17 cellular contexts compared by ENCODE assay signal in the genomic region with DNA sequence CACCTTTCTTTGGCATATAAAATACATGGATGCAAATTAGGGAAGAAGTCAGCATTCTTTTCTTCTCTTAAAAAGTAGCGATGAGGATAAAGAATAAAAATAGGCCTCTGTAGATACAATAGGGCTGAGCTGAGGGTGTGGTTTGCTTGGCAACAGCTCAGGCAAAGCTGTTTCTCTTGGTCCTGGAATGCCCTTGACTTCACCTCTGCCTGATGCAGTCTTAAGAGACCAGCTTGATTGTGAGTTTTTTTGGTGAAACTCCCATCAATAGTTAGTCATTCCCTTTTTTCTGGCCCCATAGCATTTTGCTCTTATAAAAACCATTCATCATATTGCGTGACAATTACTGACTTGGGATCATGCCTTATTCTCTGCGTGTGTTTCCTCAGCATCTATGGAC. TPM values are rescaled to one million over a fixed set of nuclear protein-coding genes. Genes with fewer than 3 reads are reported as not detected.
DNase-seq lines count a peak whose midpoint lies in the region; ATAC-seq and TF ChIP-seq lines count a peak whose summit lies in the region.
"Had no signal": no experiment of that assay in that cellular context is flagged by ENCODE, and none has a peak within 500 bp of the region (broad histone marks: within the 10 kb centered on the region; RNA-seq: fewer than 3 reads in every experiment).

No MANE protein-coding gene starts in this region.

- no peaks in the 10 kb centered on the region for H3K36me3 ChIP-seq in ACC112 (ENCODE audit: insufficient read depth, low read length)
- H3K36me3 ChIP-seq in gastrocnemius medialis, result no peaks in the 10 kb centered on the region

- ATAC-seq in left cardiac atrium (peak; percentile 59 to 84), gastrocnemius medialis (peak; percentile 30 to 52), GM21367 (IDR thresholded peaks at IDR 0.05; ENCODE audit: unreplicated experiment) (no peak), omental fat pad (ENCODE audit: low FRiP score) (no peak), GM19023 (IDR thresholded peaks at IDR 0.05; ENCODE audit: unreplicated experiment) (no peak)
- ATAC-seq: activated CD4-positive, CD25-positive, alpha-beta regulatory T cell treated with anti-CD3 and anti-CD28 coated beads, Interleukin-2, amount 50 U/mL, for 24 hours had no signal

- no peaks in the 10 kb centered on the region for H3K9me3 ChIP-seq in gastrocnemius medialis

- peak overlapping the region; percentile 74 for H3K27ac ChIP-seq in ACC112 (ENCODE audit: low read depth, low read length)
- H3K27ac ChIP-seq in gastrocnemius medialis, result peak overlapping the region; percentile 83 to 97 (median 92)

- H3K4me3 ChIP-seq in ACC112 (ENCODE audit: low read depth, low read length) (no peak overlapping the region), cardiac fibroblast (replicated peaks in 1 of 2; ENCODE audit: low read depth in 2 of 2, low read length in 2 of 2) (no peak overlapping the region), gastrocnemius medialis (no peak overlapping the region)

- TF ChIP-seq POLR2A in gastrocnemius medialis (IDR thresholded peaks at IDR 0.05), result no peak

- H3K4me1 ChIP-seq in ACC112 (ENCODE audit: control insufficient read depth, insufficient read depth, low read length, unreplicated experiment), result peaks cover 10% of the 10 kb centered on the region
- peaks cover 23 to 41% of the 10 kb centered on the region in 2 donors for H3K4me1 ChIP-seq in gastrocnemius medialis

- peak; percentile 52 to 56 for DNase-seq in cardiac fibroblast (ENCODE audit: low read depth in 2 of 2)
- peak; percentile 49 for DNase-seq in left cardiac atrium
- peak; percentile 34 to 67 for DNase-seq in gastrocnemius medialis
- DNase-seq in NCI-H128 (lab: John Stamatoyannopoulos, UW; ENCODE audit: unreplicated experiment), result no peak
- no peak for DNase-seq in omental fat pad (ENCODE audit: low spot score)
- DNase-seq: activated naive CD4-positive, alpha-beta T cell treated with Interleukin-2 at 50 U/mL for 16 hours; CD4-positive, alpha-beta memory T cell; DND-41; immature natural killer cell; KBM-7; NCI-H1092 treated with DMSO at 0.1 percent for 48 hours; NCI-H2171; T-helper 1 cell had no signal

- no peaks in the 10 kb centered on the region for H3K27me3 ChIP-seq in ACC112 (ENCODE audit: insufficient read depth, low read length)
- H3K27me3 ChIP-seq in gastrocnemius medialis, result no peaks in the 10 kb centered on the region

- intact Hi-C loops in left cardiac atrium (cut with DNase I) (loop anchor here in 1 of 2 donors (5.0 kb wide), 1 partner anchor 173 kb away; no protein-coding TSS in a partner anchor), gastrocnemius medialis (cut with DNase I; ENCODE audit: low total_unique reads) (loop anchor here (1.0 kb wide), 1 partner anchor 98 kb away; no protein-coding TSS in a partner anchor)

- in situ Hi-C loops in gastrocnemius medialis (cut with MboI; ENCODE audit: low sequenced_read_pairs in 4 of 4), result loop anchor here in 1 of 4 donors (10.0 kb wide), 1 partner anchor 181 kb away; no protein-coding TSS in a partner anchor

- no peak for TF ChIP-seq CTCF in cardiac fibroblast (IDR thresholded peaks at IDR 0.05; ENCODE audit: low read depth, low read length)
- TF ChIP-seq CTCF in gastrocnemius medialis (IDR thresholded peaks at IDR 0.05 in 4 of 5, conservative IDR thresholded peaks at IDR 0.05 in 1 of 5), result no peak
- TF ChIP-seq CTCF in omental fat pad (IDR thresholded peaks at IDR 0.05), result no peak

- no peak overlapping the region for H2AFZ ChIP-seq in ACC112 (ENCODE audit: low read length, unreplicated experiment)

- no peaks in the 10 kb centered on the region for H3K79me2 ChIP-seq in ACC112 (ENCODE audit: control insufficient read depth, insufficient read depth, low read length, unreplicated experiment)

RNA-seq across cellular contexts. Expression of gene MKLN1, which starts 42.1 kb away (rescaled TPM):
- total RNA-seq in left cardiac atrium, result 10 to 100 TPM; 39.7 to 48.3 TPM
- 10 to 100 TPM; 29.1 to 81.1 (median 48.9) TPM for total RNA-seq in gastrocnemius medialis
- total RNA-seq in omental fat pad, result 100 to 1,000 TPM in 1 of 4 donors, 10 to 100 TPM in 3; 48.9 to 108 (median 49.8) TPM

Comparison
In these comparisons a context has a peak if more than half of its experiments do, and no peak if none do; other contexts are left out.
1. DNase-seq: peak in cardiac fibroblast (2 of 2), left cardiac atrium (single experiment) and gastrocnemius medialis (2 of 2); none in NCI-H128 (single experiment) and omental fat pad (single experiment).
2. ATAC-seq: peak in left cardiac atrium (2 of 2) and gastrocnemius medialis (2 of 2); none in GM21367 (single experiment), omental fat pad (single experiment) and GM19023 (single experiment).